8 cellular contexts compared by ENCODE assay signal in the genomic region with DNA sequence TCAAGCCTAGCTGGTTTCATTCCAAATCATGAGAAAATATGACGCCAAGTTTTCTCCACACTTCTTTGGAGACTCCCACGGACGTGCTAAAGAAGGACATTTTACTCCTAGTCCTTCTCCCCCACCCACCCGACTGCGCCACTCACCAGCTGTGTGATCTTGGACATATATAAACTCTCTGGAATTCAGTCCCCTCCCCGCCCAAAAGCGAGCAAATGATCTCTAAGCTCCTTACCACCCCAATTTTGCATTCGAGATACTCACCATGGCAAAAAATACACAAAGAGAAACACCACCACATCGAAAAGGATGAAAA. TPM values are rescaled to one million over a fixed set of nuclear protein-coding genes. Genes with fewer than 3 reads are reported as not detected.
DNase-seq lines count a peak whose midpoint lies in the region; ATAC-seq and TF ChIP-seq lines count a peak whose summit lies in the region.

No MANE protein-coding gene starts in this region.

- ATAC-seq in GM18517 (IDR thresholded peaks at IDR 0.05; ENCODE audit: unreplicated experiment) (peak; percentile 7), HG02885 (IDR thresholded peaks at IDR 0.05; ENCODE audit: poor library complexity, unreplicated experiment) (peak; percentile 17), T-helper 17 cell (no peak)

- H3K4me3 Mint-ChIP-seq in T-helper 17 cell (peak overlapping the region; percentile 98), endothelial cell (ENCODE audit: unreplicated experiment) (peak overlapping the region; percentile 98), type B pancreatic cell (peak overlapping the region; percentile 98)

- H3K9me3 ChIP-seq in T-helper 17 cell (ENCODE audit: control insufficient read depth, low read length, poor library complexity, severe bottlenecking): no peaks in the 10 kb centered on the region

- H3K27me3 Mint-ChIP-seq in T-helper 17 cell (no peaks in the 10 kb centered on the region), endothelial cell (ENCODE audit: unreplicated experiment) (peaks cover 10% of the 10 kb centered on the region), type B pancreatic cell (no peaks in the 10 kb centered on the region)

- no peak for TF ChIP-seq CTCF in endothelial cell (IDR thresholded peaks at IDR 0.05; ENCODE audit: unreplicated experiment)
- TF ChIP-seq CTCF in type B pancreatic cell (conservative IDR thresholded peaks at IDR 0.05): no peak

- H3K4me1 Mint-ChIP-seq in T-helper 17 cell (peaks cover 31% of the 10 kb centered on the region), endothelial cell (ENCODE audit: unreplicated experiment) (peaks cover 22% of the 10 kb centered on the region), type B pancreatic cell (ENCODE audit: unreplicated experiment) (peaks cover 23% of the 10 kb centered on the region)

- H3K36me3 Mint-ChIP-seq in T-helper 17 cell (ENCODE audit: low read depth) (peaks cover 6% of the 10 kb centered on the region), endothelial cell (ENCODE audit: low read depth, unreplicated experiment) (peaks cover 5% of the 10 kb centered on the region), type B pancreatic cell (peaks cover 31% of the 10 kb centered on the region)

- H3K9me3 Mint-ChIP-seq in endothelial cell (ENCODE audit: unreplicated experiment): no peaks in the 10 kb centered on the region
- H3K9me3 Mint-ChIP-seq in type B pancreatic cell: peaks cover 6% of the 10 kb centered on the region

- H3K27ac Mint-ChIP-seq in T-helper 17 cell (peak overlapping the region; percentile 100), endothelial cell (ENCODE audit: unreplicated experiment) (peak overlapping the region; percentile 99), type B pancreatic cell (peak overlapping the region; percentile 100)

- DNase-seq in T-helper 17 cell: peak in 1 of 3 donors; percentile 20
- DNase-seq in endothelial cell (ENCODE audit: low spot score): peak; percentile 34
- DNase-seq in myocyte (ENCODE audit: low read depth): peak; percentile 64
- DNase-seq in type B pancreatic cell (ENCODE audit: extremely low spot score, unreplicated experiment): no peak
- DNase-seq in NCI-H510A (lab: John Stamatoyannopoulos, UW): no peak
- no peak for DNase-seq in retina

RNA-seq across cellular contexts. Expression of gene FABP2, which starts 21.9 kb away (rescaled TPM):
- not detected for total RNA-seq in T-helper 17 cell
- total RNA-seq in endothelial cell (ENCODE audit: unreplicated experiment): not detected
- not detected in 2 replicates for total RNA-seq in myocyte
- polyA plus RNA-seq in myocyte (2012): 0.04 TPM
- total RNA-seq in type B pancreatic cell (ENCODE audit: low replicate concordance): 4.1 and 12.4 TPM in 2 replicates

Comparison
In these comparisons a context has a peak if more than half of its experiments do, and no peak if none do; other contexts are left out.
1. DNase-seq: peak in endothelial cell (single experiment) and myocyte (single experiment); none in type B pancreatic cell (single experiment), NCI-H510A (single experiment) and retina (single experiment).
2. Peak in every context shown above with its lines, with median percentiles within 50 percentile points of each other: H3K27ac Mint-ChIP-seq and H3K4me3 Mint-ChIP-seq.